18 cellular contexts compared by ENCODE assay signal in genomic region chr1:156001021-156001681, GRCh38. TPM values are rescaled to one million over a fixed set of nuclear protein-coding genes. Genes with fewer than 3 reads are reported as not detected.
A peak's percentile ranks its signal among the peaks of the same experiment; 100 is the strongest.
DNase-seq lines count a peak whose midpoint lies in the region; ATAC-seq and TF ChIP-seq lines count a peak whose summit lies in the region.
"Had no signal": no experiment of that assay in that cellular context is flagged by ENCODE, and none has a peak within 500 bp of the region (broad histone marks: within the 10 kb centered on the region; RNA-seq: fewer than 3 reads in every experiment).

No MANE protein-coding gene starts in this region.

- peaks cover 3% of the 10 kb centered on the region for H3K36me3 Mint-ChIP-seq in central memory CD8-positive, alpha-beta T cell (ENCODE audit: insufficient read depth)
- H3K36me3 Mint-ChIP-seq: naive B cell had no signal

- peaks cover 22% of the 10 kb centered on the region for H3K4me1 Mint-ChIP-seq in central memory CD8-positive, alpha-beta T cell
- H3K4me1 Mint-ChIP-seq: naive B cell had no signal

- H3K9me3 ChIP-seq in mucosa of stomach (ENCODE audit: control insufficient read depth, low read length) (no peaks in the 10 kb centered on the region), upper lobe of right lung (no peaks in the 10 kb centered on the region)
- H3K9me3 ChIP-seq: psoas muscle had no signal

- no peaks in the 10 kb centered on the region for H3K9me3 Mint-ChIP-seq in central memory CD8-positive, alpha-beta T cell
- H3K9me3 Mint-ChIP-seq: activated naive CD8-positive, alpha-beta T cell treated with anti-CD3 and anti-CD28 coated beads, Interleukin-2, amount 10 ng/mL, durations not matched to agents 7 days and 5 days; activated T-cell treated with anti-CD3 and anti-CD28 coated beads, Interleukin-2, amount 50 U/mL, for 24 hours; naive B cell; stimulated activated naive CD8-positive, alpha-beta T cell treated with anti-CD3 and anti-CD28 coated beads, Interleukin-15, Interleukin-2, amounts not matched to agents 100 ng/mL and 50 ng/mL, for 24 hours had no signal

- no peak overlapping the region for H3K4me3 Mint-ChIP-seq in central memory CD8-positive, alpha-beta T cell
- H3K4me3 Mint-ChIP-seq: activated naive CD8-positive, alpha-beta T cell treated with anti-CD3 and anti-CD28 coated beads, Interleukin-2, amount 10 ng/mL, durations not matched to agents 7 days and 5 days; activated T-cell treated with anti-CD3 and anti-CD28 coated beads, Interleukin-2, amount 50 U/mL, for 24 hours; naive B cell; stimulated activated naive CD8-positive, alpha-beta T cell treated with anti-CD3 and anti-CD28 coated beads, Interleukin-15, Interleukin-2, amounts not matched to agents 100 ng/mL and 50 ng/mL, for 24 hours had no signal

- H3K27ac Mint-ChIP-seq in central memory CD8-positive, alpha-beta T cell (ENCODE audit: low read depth): peak overlapping the region; percentile 65
- H3K27ac Mint-ChIP-seq: activated naive CD8-positive, alpha-beta T cell treated with anti-CD3 and anti-CD28 coated beads, Interleukin-2, amount 10 ng/mL, durations not matched to agents 7 days and 5 days; activated T-cell treated with anti-CD3 and anti-CD28 coated beads, Interleukin-2, amount 50 U/mL, for 24 hours; stimulated activated naive CD8-positive, alpha-beta T cell treated with anti-CD3 and anti-CD28 coated beads, Interleukin-15, Interleukin-2, amounts not matched to agents 100 ng/mL and 50 ng/mL, for 24 hours had no signal

- no peaks in the 10 kb centered on the region for H3K36me3 ChIP-seq in mucosa of stomach (ENCODE audit: control insufficient read depth, insufficient read depth, low read length)
- no peaks in the 10 kb centered on the region for H3K36me3 ChIP-seq in upper lobe of right lung

- H3K27me3 ChIP-seq in mucosa of stomach (ENCODE audit: control insufficient read depth, insufficient read depth, low read length): no peaks in the 10 kb centered on the region
- H3K27me3 ChIP-seq in upper lobe of right lung: no peaks in the 10 kb centered on the region

- intact Hi-C loops in cardiac septum (cut with DNase I): loop anchor here (10.0 kb wide), 2 partner anchors 64 to 246 kb away; partner anchors contain the start of gene RAB25
- intact Hi-C loops in left cardiac atrium (cut with DNase I): no loop called here
- intact Hi-C loops in upper lobe of right lung (cut with DNase I): no loop called here

- DNase-seq in cardiac septum (ENCODE audit: low spot score) (peak; percentile 47), left cardiac atrium (no peak), upper lobe of right lung (no peak), GM13977 (ENCODE audit: low spot score) (no peak), mucosa of gallbladder (ENCODE audit: low spot score) (no peak)
- DNase-seq in central memory CD8-positive, alpha-beta T cell (ENCODE audit: low spot score in 2 of 2): no peak
- DNase-seq: activated CD4-positive, alpha-beta T cell treated with anti-CD3 and anti-CD28 coated beads, Interleukin-2, amount 50 U/mL, for 1 hour; activated naive CD8-positive, alpha-beta T cell treated with anti-CD3 and anti-CD28 coated beads, Interleukin-2, amount 10 ng/mL, durations not matched to agents 7 days and 5 days; activated T-cell treated with anti-CD3 and anti-CD28 coated beads, Interleukin-2, amount 50 U/mL, for 24 hours; effector memory CD4-positive, alpha-beta T cell; naive B cell; NCI-H446; psoas muscle had no signal

- no peaks in the 10 kb centered on the region for H3K27me3 Mint-ChIP-seq in central memory CD8-positive, alpha-beta T cell
- H3K27me3 Mint-ChIP-seq: activated naive CD8-positive, alpha-beta T cell treated with anti-CD3 and anti-CD28 coated beads, Interleukin-2, amount 10 ng/mL, durations not matched to agents 7 days and 5 days; activated T-cell treated with anti-CD3 and anti-CD28 coated beads, Interleukin-2, amount 50 U/mL, for 24 hours; naive B cell; stimulated activated naive CD8-positive, alpha-beta T cell treated with anti-CD3 and anti-CD28 coated beads, Interleukin-15, Interleukin-2, amounts not matched to agents 100 ng/mL and 50 ng/mL, for 24 hours had no signal

- peak overlapping the region; percentile 80 for H3K27ac ChIP-seq in upper lobe of right lung
- H3K27ac ChIP-seq: psoas muscle had no signal

- in situ Hi-C loops in GM13977 (cut with MboI; ENCODE audit: low pct_unique_long_range_greater_than_20kb, low sequenced_read_pairs, unreplicated experiment): no loop called here

- ATAC-seq in left cardiac atrium: no peak
- no peak for ATAC-seq in central memory CD8-positive, alpha-beta T cell (replicated peaks; ENCODE audit: extremely low read depth, poor library complexity, severe bottlenecking)
- ATAC-seq in upper lobe of right lung: peak; percentile 4
- ATAC-seq in GM18858 (IDR thresholded peaks at IDR 0.05; ENCODE audit: unreplicated experiment): no peak

- H3K4me3 ChIP-seq in mucosa of stomach (ENCODE audit: low read length) (peak overlapping the region; percentile 54), upper lobe of right lung (peak overlapping the region; percentile 42)
- H3K4me3 ChIP-seq: psoas muscle had no signal

- peak overlapping the region; percentile 72 for H3K9ac ChIP-seq in mucosa of stomach (ENCODE audit: low read length)

- TF ChIP-seq CTCF in upper lobe of right lung (IDR thresholded peaks at IDR 0.05) (no peak), GM13977 (IDR thresholded peaks at IDR 0.05; ENCODE audit: extremely low read depth, insufficient read depth, missing control alignments) (no peak)

- H3K4me1 ChIP-seq in mucosa of stomach (ENCODE audit: control insufficient read depth, insufficient read depth, low read length) (peaks cover 35% of the 10 kb centered on the region), upper lobe of right lung (peaks cover 8% of the 10 kb centered on the region)
- H3K4me1 ChIP-seq: psoas muscle had no signal

RNA-seq across cellular contexts. Expression of gene SSR2, which starts 19.6 kb away (rescaled TPM):
- total RNA-seq in cardiac septum: 81.2 TPM
- total RNA-seq in left cardiac atrium: 100 to 1,000 TPM; 101 to 127 TPM
- 231 TPM for total RNA-seq in upper lobe of right lung
- total RNA-seq in mucosa of gallbladder: 217 TPM

RNA-seq across cellular contexts. Expression of gene ARHGEF2, which starts 22.8 kb away (rescaled TPM):
- total RNA-seq in cardiac septum (95.9 TPM), left cardiac atrium (10 to 100 TPM; 63.4 to 70.8 TPM), upper lobe of right lung (220 TPM), mucosa of gallbladder (142 TPM)

RNA-seq across cellular contexts. Expression of gene UBQLN4, which starts 52.4 kb away (rescaled TPM):
- 26.3 TPM for total RNA-seq in cardiac septum
- total RNA-seq in left cardiac atrium: 10 to 100 TPM; 23.6 to 27.2 TPM
- total RNA-seq in upper lobe of right lung: 37.0 TPM
- total RNA-seq in mucosa of gallbladder: 34.1 TPM

RNA-seq across cellular contexts. Expression of gene LAMTOR2, which starts 53.4 kb away (rescaled TPM):
- total RNA-seq in cardiac septum (49.8 TPM), left cardiac atrium (10 to 100 TPM; 48.9 to 54.4 TPM), upper lobe of right lung (49.7 TPM), mucosa of gallbladder (77.0 TPM)

RNA-seq across cellular contexts. Expression of gene RXFP4, which starts 59.7 kb away (rescaled TPM):
- total RNA-seq in cardiac septum (not detected), left cardiac atrium (not detected), upper lobe of right lung (not detected), mucosa of gallbladder (not detected)
- total RNA-seq: LHCN-M2, psoas muscle, SK-MEL-5 had no signal
